1 cellular context compared by ENCODE assay signal in the genomic region with DNA sequence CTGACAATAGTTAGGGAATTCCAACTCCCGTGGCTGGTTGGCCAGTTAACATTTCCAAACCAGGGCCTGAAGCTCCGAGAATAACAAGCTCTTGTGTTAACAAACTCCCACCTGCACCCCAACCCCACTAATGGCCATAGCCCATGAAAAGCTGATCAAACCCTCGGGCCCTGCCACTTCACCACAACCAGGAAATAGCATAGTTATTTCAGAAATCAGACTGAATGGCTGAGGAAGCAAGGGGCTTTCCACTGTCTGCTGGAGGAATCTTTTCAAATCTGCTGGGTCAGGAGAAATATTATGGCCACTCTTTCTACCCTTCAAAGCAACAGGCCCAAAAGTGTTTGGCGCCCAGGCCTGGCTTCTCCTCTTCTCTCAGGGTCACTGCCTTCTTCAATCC.
A peak's percentile ranks its signal among the peaks of the same experiment; 100 is the strongest.
TF ChIP-seq lines count a peak whose summit lies in the region.

No MANE protein-coding gene starts in this region.

TF ChIP-seq in GM12878, 131 proteins besides CTCF, POLR2A, EP300 and RAD21 (continued from another document):
- TF ChIP-seq MYB (IDR thresholded peaks at IDR 0.05; ENCODE audit: borderline replicate concordance, low read depth, low read length), result no peak
- TF ChIP-seq ZBTB33 (IDR thresholded peaks at IDR 0.05), result no peak
- TF ChIP-seq, protein P1, sequence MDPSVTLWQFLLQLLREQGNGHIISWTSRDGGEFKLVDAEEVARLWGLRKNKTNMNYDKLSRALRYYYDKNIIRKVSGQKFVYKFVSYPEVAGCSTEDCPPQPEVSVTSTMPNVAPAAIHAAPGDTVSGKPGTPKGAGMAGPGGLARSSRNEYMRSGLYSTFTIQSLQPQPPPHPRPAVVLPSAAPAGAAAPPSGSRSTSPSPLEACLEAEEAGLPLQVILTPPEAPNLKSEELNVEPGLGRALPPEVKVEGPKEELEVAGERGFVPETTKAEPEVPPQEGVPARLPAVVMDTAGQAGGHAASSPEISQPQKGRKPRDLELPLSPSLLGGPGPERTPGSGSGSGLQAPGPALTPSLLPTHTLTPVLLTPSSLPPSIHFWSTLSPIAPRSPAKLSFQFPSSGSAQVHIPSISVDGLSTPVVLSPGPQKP (IDR thresholded peaks at IDR 0.05; ENCODE audit: low read depth, low read length), result no peak
- no peak for TF ChIP-seq CHD4 (IDR thresholded peaks at IDR 0.05)
- TF ChIP-seq NFIC (IDR thresholded peaks at IDR 0.05; ENCODE audit: low read depth, low read length), result peak; percentile 86; the same call in 1 of the 2 replicates
- no peak for TF ChIP-seq ZNF622 (IDR thresholded peaks at IDR 0.05)
- TF ChIP-seq POLR2AphosphoS2 (IDR thresholded peaks at IDR 0.05; ENCODE audit: low read depth, low read length), result no peak
- no peak for TF ChIP-seq BRCA1 (IDR thresholded peaks at IDR 0.05; ENCODE audit: low read depth, low read length)
- no peak for TF ChIP-seq ATF7 (IDR thresholded peaks at IDR 0.05; ENCODE audit: low read depth)
- TF ChIP-seq WRNIP1 (IDR thresholded peaks at IDR 0.05; ENCODE audit: borderline replicate concordance, low read depth, low read length), result no peak
- TF ChIP-seq, protein P2, sequence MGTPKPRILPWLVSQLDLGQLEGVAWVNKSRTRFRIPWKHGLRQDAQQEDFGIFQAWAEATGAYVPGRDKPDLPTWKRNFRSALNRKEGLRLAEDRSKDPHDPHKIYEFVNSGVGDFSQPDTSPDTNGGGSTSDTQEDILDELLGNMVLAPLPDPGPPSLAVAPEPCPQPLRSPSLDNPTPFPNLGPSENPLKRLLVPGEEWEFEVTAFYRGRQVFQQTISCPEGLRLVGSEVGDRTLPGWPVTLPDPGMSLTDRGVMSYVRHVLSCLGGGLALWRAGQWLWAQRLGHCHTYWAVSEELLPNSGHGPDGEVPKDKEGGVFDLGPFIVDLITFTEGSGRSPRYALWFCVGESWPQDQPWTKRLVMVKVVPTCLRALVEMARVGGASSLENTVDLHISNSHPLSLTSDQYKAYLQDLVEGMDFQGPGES (IDR thresholded peaks at IDR 0.05), result no peak
- TF ChIP-seq, protein P3, sequence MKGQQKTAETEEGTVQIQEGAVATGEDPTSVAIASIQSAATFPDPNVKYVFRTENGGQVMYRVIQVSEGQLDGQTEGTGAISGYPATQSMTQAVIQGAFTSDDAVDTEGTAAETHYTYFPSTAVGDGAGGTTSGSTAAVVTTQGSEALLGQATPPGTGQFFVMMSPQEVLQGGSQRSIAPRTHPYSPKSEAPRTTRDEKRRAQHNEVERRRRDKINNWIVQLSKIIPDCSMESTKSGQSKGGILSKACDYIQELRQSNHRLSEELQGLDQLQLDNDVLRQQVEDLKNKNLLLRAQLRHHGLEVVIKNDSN (IDR thresholded peaks at IDR 0.05; ENCODE audit: borderline replicate concordance, extremely low read length, insufficient read depth, low read depth, low read length), result no peak
- TF ChIP-seq ZBED1 (IDR thresholded peaks at IDR 0.05; ENCODE audit: borderline replicate concordance), result peak; percentile 79; the same call in 1 of the 2 replicates
- TF ChIP-seq IRF4 (IDR thresholded peaks at IDR 0.05; ENCODE audit: low read depth, low read length), result peak; percentile 63
TF ChIP-seq in GM12878: peak in this region for 32.
